ENCODE assay signal across 13 cellular contexts in the genomic region with DNA sequence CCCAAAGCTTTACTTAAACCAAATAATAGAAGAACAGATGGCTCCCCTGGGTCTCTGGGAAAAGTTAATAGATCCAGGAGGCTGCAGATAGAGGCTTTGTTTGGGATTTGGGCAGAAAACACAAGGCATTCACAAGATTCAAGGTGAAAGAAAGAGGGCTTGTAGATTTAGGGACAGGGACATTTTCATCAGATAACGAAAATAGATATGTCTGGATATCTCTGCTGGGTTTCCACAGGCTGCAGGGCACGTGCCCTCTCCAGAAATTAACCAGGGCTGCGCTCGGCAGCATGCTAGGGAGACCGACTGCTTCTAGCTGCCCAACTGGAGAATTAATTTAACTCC. TPM values are rescaled to one million over a fixed set of nuclear protein-coding genes. Genes with fewer than 3 reads are reported as not detected.
DNase-seq lines count a peak whose midpoint lies in the region; ATAC-seq and TF ChIP-seq lines count a peak whose summit lies in the region.
"Had no signal": no experiment of that assay in that cellular context is flagged by ENCODE, and none has a peak within 500 bp of the region (broad histone marks: within the 10 kb centered on the region; RNA-seq: fewer than 3 reads in every experiment).

No MANE protein-coding gene starts in this region.

- TF ChIP-seq CTCF in CD4-positive, alpha-beta T cell (IDR thresholded peaks at IDR 0.05): no peak
- TF ChIP-seq CTCF in foreskin fibroblast (IDR thresholded peaks at IDR 0.05; ENCODE audit: low read depth, low read length): no peak

- no peak for DNase-seq in CD4-positive, alpha-beta T cell
- DNase-seq in activated naive CD8-positive, alpha-beta T cell treated with anti-CD3 and anti-CD28 coated beads for 36 hours: no peak
- no peak for DNase-seq in naive B cell
- DNase-seq in NCI-H2029 treated with DMSO at 0.1 percent for 48 hours (lab: John Stamatoyannopoulos, UW): no peak
- no peak for DNase-seq in posterior vena cava (ENCODE audit: low spot score)
- no peak for DNase-seq in foreskin fibroblast
- DNase-seq: BE2C; effector CD4-positive, alpha-beta T cell; NCI-H2107; SJCRH30 had no signal

- peak overlapping the region; percentile 73 for H3K4me3 Mint-ChIP-seq in CD4-positive, alpha-beta T cell
- peak overlapping the region; percentile 62 for H3K4me3 Mint-ChIP-seq in activated naive CD8-positive, alpha-beta T cell treated with anti-CD3 and anti-CD28 coated beads for 36 hours
- no peak overlapping the region for H3K4me3 Mint-ChIP-seq in naive B cell

- H3K36me3 ChIP-seq in HUES64 (ENCODE audit: insufficient read depth, low read length): no peaks in the 10 kb centered on the region
- H3K36me3 ChIP-seq: BE2C, SJCRH30 had no signal

- peaks cover 5% of the 10 kb centered on the region for H3K9me3 ChIP-seq in CD4-positive, alpha-beta T cell (ENCODE audit: control insufficient read depth, low read length)
- peaks cover 7% of the 10 kb centered on the region; the same call in 1 of the 2 replicates for H3K9me3 ChIP-seq in HUES64 (ENCODE audit: insufficient read depth, low read depth, low read length)
- H3K9me3 ChIP-seq: BE2C, body of pancreas, SJCRH30 had no signal

- H3K9ac ChIP-seq in HUES64 (ENCODE audit: low read depth, low read length): no peak overlapping the region

- 81% methylated on average over 5 of the region's 5 CpGs for WGBS in HUES64

- H3K4me1 ChIP-seq in HUES64 (ENCODE audit: insufficient read depth, low read length): peaks cover 9% of the 10 kb centered on the region; the same call in 1 of the 2 replicates
- H3K4me1 ChIP-seq: BE2C, SJCRH30 had no signal

- no peak for ATAC-seq in CD4-positive, alpha-beta T cell (ENCODE audit: poor library complexity)
- ATAC-seq in naive B cell (ENCODE audit: low read depth in 2 of 2) (no peak), HG02981 (IDR thresholded peaks at IDR 0.05; ENCODE audit: unreplicated experiment) (no peak)
- ATAC-seq: body of pancreas had no signal

- POLR2A ChIA-PET in CD4-positive, alpha-beta T cell (lab: Charles Lee): interaction anchor here (0.9 kb wide), 1 partner anchor 46 kb away, joined by 3 read pairs; no protein-coding TSS in a partner anchor

- no peak overlapping the region for H3K27ac ChIP-seq in CD4-positive, alpha-beta T cell (ENCODE audit: low read depth, low read length)
- peak overlapping the region; percentile 68 for H3K27ac ChIP-seq in HUES64 (ENCODE audit: low read depth, low read length)
- H3K27ac ChIP-seq: body of pancreas, SJCRH30 had no signal

- CTCF ChIA-PET in CD4-positive, alpha-beta T cell (lab: Charles Lee): interaction anchor here (0.7 kb wide), 1 partner anchor 27 kb away, joined by 3 read pairs; no protein-coding TSS in a partner anchor

- H3K4me3 ChIP-seq in HUES64 (ENCODE audit: low read length) (no peak overlapping the region), foreskin fibroblast (ENCODE audit: low read depth in 1 of 2, low read length in 2 of 2) (no peak overlapping the region)
- H3K4me3 ChIP-seq: body of pancreas, SJCRH30 had no signal

- intact Hi-C loops in CD4-positive, alpha-beta T cell (cut with DNase I, micrococcal nuclease): no loop called here
- intact Hi-C loops in posterior vena cava (cut with DNase I): no loop called here

- peaks cover 9% of the 10 kb centered on the region for H3K9me3 Mint-ChIP-seq in CD4-positive, alpha-beta T cell
- peaks cover 26% of the 10 kb centered on the region for H3K9me3 Mint-ChIP-seq in activated naive CD8-positive, alpha-beta T cell treated with anti-CD3 and anti-CD28 coated beads for 36 hours
- peaks cover 0 to 19% (median 8%) of the 10 kb centered on the region in 7 donors for H3K9me3 Mint-ChIP-seq in naive B cell

- H3K36me3 Mint-ChIP-seq in CD4-positive, alpha-beta T cell (ENCODE audit: low read depth): peaks cover 97% of the 10 kb centered on the region
- H3K36me3 Mint-ChIP-seq in activated naive CD8-positive, alpha-beta T cell treated with anti-CD3 and anti-CD28 coated beads for 36 hours: peaks cover 76% of the 10 kb centered on the region
- H3K36me3 Mint-ChIP-seq in naive B cell: peaks cover 36 to 40% of the 10 kb centered on the region in 2 donors

- peaks cover 75% of the 10 kb centered on the region for H3K4me1 Mint-ChIP-seq in CD4-positive, alpha-beta T cell (ENCODE audit: low read depth)
- H3K4me1 Mint-ChIP-seq in activated naive CD8-positive, alpha-beta T cell treated with anti-CD3 and anti-CD28 coated beads for 36 hours: peaks cover 50% of the 10 kb centered on the region
- peaks cover 38 to 72% (median 58%) of the 10 kb centered on the region in 3 donors for H3K4me1 Mint-ChIP-seq in naive B cell

- peak overlapping the region; percentile 93 for H3K27ac Mint-ChIP-seq in CD4-positive, alpha-beta T cell
- peak overlapping the region; percentile 93 for H3K27ac Mint-ChIP-seq in activated naive CD8-positive, alpha-beta T cell treated with anti-CD3 and anti-CD28 coated beads for 36 hours
- H3K27ac Mint-ChIP-seq in naive B cell: peak overlapping the region in 5 of 6 donors; percentile 14 to 87 (median 54)

- H3K27me3 ChIP-seq in CD4-positive, alpha-beta T cell (ENCODE audit: control insufficient read depth, insufficient read depth, low read length): no peaks in the 10 kb centered on the region
- H3K27me3 ChIP-seq in HUES64 (ENCODE audit: insufficient read depth, low read length): no peaks in the 10 kb centered on the region
- H3K27me3 ChIP-seq: BE2C, body of pancreas, SJCRH30 had no signal

- H3K27me3 Mint-ChIP-seq in CD4-positive, alpha-beta T cell: no peaks in the 10 kb centered on the region
- no peaks in the 10 kb centered on the region for H3K27me3 Mint-ChIP-seq in activated naive CD8-positive, alpha-beta T cell treated with anti-CD3 and anti-CD28 coated beads for 36 hours
- H3K27me3 Mint-ChIP-seq in naive B cell: no peaks in the 10 kb centered on the region

RNA-seq across cellular contexts. Expression of gene CARD11, which starts 14.9 kb away (rescaled TPM):
- 100 to 1,000 TPM; 118 to 122 TPM for total RNA-seq in CD4-positive, alpha-beta T cell
- 18.6 TPM for polyA plus RNA-seq in HUES64 (2013, experiment 1 of 2)
- polyA plus RNA-seq in HUES64 (2013, experiment 2 of 2): 16.0 TPM
- 100 to 1,000 TPM; 108 to 111 TPM for total RNA-seq in activated naive CD8-positive, alpha-beta T cell treated with anti-CD3 and anti-CD28 coated beads for 36 hours
- 10 to 100 TPM in 5 of 6 donors, 1 to 10 TPM in 1; 9.4 to 55.3 (median 17.5) TPM for polyA plus RNA-seq in naive B cell (ENCODE audit: low read depth in 6 of 6)
- 1 to 10 TPM in 1 of 2 donors, under 1 TPM in 1; 0.86 to 1.9 TPM for total RNA-seq in posterior vena cava
- total RNA-seq: SJCRH30 had no signal

Comparison
In these comparisons a context has a peak if more than half of its experiments do, and no peak if none do; other contexts are left out.
1. H3K4me3 Mint-ChIP-seq: peak in CD4-positive, alpha-beta T cell (single experiment) and activated naive CD8-positive, alpha-beta T cell treated with anti-CD3 and anti-CD28 coated beads for 36 hours (single experiment); none in naive B cell (0 of 8).
2. RNA of gene CARD11, which starts 14.9 kb away (total RNA-seq): 118 to 122 TPM in CD4-positive, alpha-beta T cell and 108 to 111 TPM in activated naive CD8-positive, alpha-beta T cell treated with anti-CD3 and anti-CD28 coated beads for 36 hours; 0.86 to 1.9 TPM in posterior vena cava; every median in the first group is over 10 times any median in the second.
3. Peak in every context shown above with its lines, with median percentiles within 50 percentile points of each other: H3K27ac Mint-ChIP-seq.